In the genomic region with DNA sequence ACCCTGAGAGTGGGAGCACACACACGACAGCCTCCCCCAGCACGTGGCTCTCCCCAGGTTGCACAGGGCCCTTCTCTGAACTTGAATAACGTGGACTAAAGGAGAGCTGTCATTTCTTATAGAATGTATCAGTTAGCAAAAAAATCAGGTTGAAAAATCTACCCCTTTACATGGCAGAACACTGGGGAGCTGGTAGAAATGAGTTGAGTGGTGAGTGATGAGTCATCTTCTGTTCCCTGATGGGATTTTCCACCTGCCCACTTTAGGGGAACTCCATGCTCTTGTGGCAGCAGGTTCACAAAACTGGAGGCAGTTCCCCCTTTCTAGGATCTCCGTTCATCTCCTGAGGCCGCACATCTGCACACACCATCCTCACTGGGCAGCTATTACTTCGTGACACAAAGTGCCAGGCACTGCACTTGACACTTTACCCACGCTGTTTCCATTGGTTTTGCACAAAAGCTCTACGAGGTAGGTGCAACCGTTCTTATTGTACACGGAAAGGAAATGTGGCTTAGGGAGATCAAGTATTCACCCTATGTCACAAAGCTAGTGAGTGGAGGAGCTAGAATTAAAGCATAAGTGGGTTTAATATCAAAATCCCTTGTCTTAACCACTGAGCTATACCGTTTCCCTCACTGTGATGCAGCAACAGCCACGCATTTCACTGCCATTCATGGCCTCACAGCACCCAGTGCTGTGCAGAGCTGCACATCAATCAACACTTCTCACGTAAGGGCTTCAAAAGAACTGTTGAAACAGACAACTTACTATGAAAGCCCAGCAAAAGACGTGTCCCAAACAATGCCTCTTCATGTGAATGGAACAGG, we compare ENCODE assay signal across 9 cellular contexts.
A peak's percentile ranks its signal among the peaks of the same experiment; 100 is the strongest.
DNase-seq lines count a peak whose midpoint lies in the region; ATAC-seq and TF ChIP-seq lines count a peak whose summit lies in the region.
"Had no signal": no experiment of that assay in that cellular context is flagged by ENCODE, and none has a peak within 500 bp of the region (broad histone marks: within the 10 kb centered on the region; RNA-seq: fewer than 3 reads in every experiment).

No MANE protein-coding gene starts in this region.

- H2BK120ac ChIP-seq in H9 (ENCODE audit: low read depth, low read length, poor library complexity, severe bottlenecking) = no peak overlapping the region

- H3K14ac ChIP-seq in H9 (ENCODE audit: insufficient read depth, low read length) = no peak overlapping the region; the same call in 1 of the 2 replicates

- H3K4me1 ChIP-seq in H9 (ENCODE audit: insufficient read depth, low read length) (no peaks in the 10 kb centered on the region), gastroesophageal sphincter (peaks cover 34 to 84% (median 44%) of the 10 kb centered on the region in 3 donors)

- H3K23me2 ChIP-seq in H9 (ENCODE audit: insufficient read length, low read depth, low read length, poor library complexity, severe bottlenecking) = no peaks in the 10 kb centered on the region

- H3K9me3 Mint-ChIP-seq in H9 = no peaks in the 10 kb centered on the region

- H3K27me3 ChIP-seq in H9 (ENCODE audit: insufficient read depth, low read length) = no peaks in the 10 kb centered on the region
- H3K27me3 ChIP-seq in gastroesophageal sphincter = no peaks in the 10 kb centered on the region

- peaks cover 9 to 13% of the 10 kb centered on the region in 2 experiments for H3K4me1 Mint-ChIP-seq in H9

- no CpG with 5 or more reads among the region's 14 CpGs for WGBS in H9 (ENCODE audit: extremely low coverage, insufficient read length, low lambda C conversion rate)
- 70% methylated on average over 13 of the region's 14 CpGs; no CpG with 5 or more reads in 1 of the 2 donors for WGBS in gastroesophageal sphincter (ENCODE audit: low coverage in 1 of 2), 2 donors

- H3K9ac ChIP-seq in H9 (ENCODE audit: extremely low read depth, insufficient read length, low read length) = no peak overlapping the region

- no peak overlapping the region for H3K4ac ChIP-seq in H9 (ENCODE audit: low read depth, low read length)

- no peak overlapping the region for H3K23ac ChIP-seq in H9 (ENCODE audit: insufficient read length, low read depth, low read length)

- H3K36me3 ChIP-seq in gastroesophageal sphincter = peaks cover 0 to 34% of the 10 kb centered on the region in 2 donors

- H2AFZ ChIP-seq in H9 (ENCODE audit: low read length) = no peak overlapping the region

- DNase-seq in H9 (no peak), LoVo (ENCODE audit: low spot score) (no peak), NCI-H748 treated with DMSO at 0.1 percent for 48 hours (lab: John Stamatoyannopoulos, UW) (no peak), NCI-H1092 (lab: John Stamatoyannopoulos, UW) (no peak)
- DNase-seq in activated CD4-positive, alpha-beta T cell treated with anti-CD3 and anti-CD28 coated beads, Interleukin-2, amount 50 U/mL, for 48 hours = peak; percentile 64 to 77
- peak; percentile 47 for DNase-seq in stimulated activated CD8-positive, alpha-beta memory T cell treated with anti-CD3 and anti-CD28 coated beads, Interleukin-12 subunit alpha, Interleukin-12 subunit beta, amount 100 ng/mL, for 1 hour (ENCODE audit: low read depth)
- DNase-seq: left cardiac atrium had no signal

- no peak overlapping the region for H2BK5ac ChIP-seq in H9 (ENCODE audit: insufficient read length, low read length)

- no peak for TF ChIP-seq EP300 in gastroesophageal sphincter (IDR thresholded peaks at IDR 0.05)

- H3K36me3 Mint-ChIP-seq in H9 (ENCODE audit: insufficient read depth in 1 of 3, low read depth in 3 of 3) = peaks cover 0 to 24% (median 22%) of the 10 kb centered on the region in 3 experiments; a peak in 5 of 7 replicates

- no peak overlapping the region for H3K18ac ChIP-seq in H9 (ENCODE audit: insufficient read length, low read depth, low read length)

- H4K8ac ChIP-seq in H9 (replicated peaks; ENCODE audit: insufficient read length, low read depth, low read length) = no peak overlapping the region

- no peaks in the 10 kb centered on the region for H4K20me1 ChIP-seq in H9 (ENCODE audit: control insufficient read depth, insufficient read depth, insufficient read length)

- H4K5ac ChIP-seq in H9 (ENCODE audit: insufficient read length, low read depth, low read length) = no peak overlapping the region

- no peak overlapping the region for H2BK12ac ChIP-seq in H9 (ENCODE audit: insufficient read length, low read depth, low read length)

- no peak overlapping the region for H4K91ac ChIP-seq in H9 (ENCODE audit: insufficient read length, low read depth, low read length)

- H2BK15ac ChIP-seq in H9 (ENCODE audit: low read depth, low read length) = no peak overlapping the region

- H3K27me3 Mint-ChIP-seq in H9 (ENCODE audit: low read depth) = no peaks in the 10 kb centered on the region

- H3K27ac ChIP-seq in H9 (ENCODE audit: insufficient read length, low read depth, low read length) (no peak overlapping the region), gastroesophageal sphincter (peak overlapping the region; percentile 93 to 100 (median 96))

- ATAC-seq in gastroesophageal sphincter = no peak
- no peak for ATAC-seq in HG02623 (IDR thresholded peaks at IDR 0.05; ENCODE audit: unreplicated experiment)

- no peak overlapping the region for H2BK20ac ChIP-seq in H9 (ENCODE audit: low read depth, low read length, poor library complexity, severe bottlenecking)

- no peak overlapping the region for H2AK5ac ChIP-seq in H9 (ENCODE audit: insufficient read length, low read length)

- H3K4me3 Mint-ChIP-seq in H9 = no peak overlapping the region

- H3K27ac Mint-ChIP-seq in H9 = peak overlapping the region in 2 of 3 experiments; percentile 4 to 71; a peak in 2 of 7 replicates

- TF ChIP-seq CTCF in H9 (conservative IDR thresholded peaks at IDR 0.05) (no peak), gastroesophageal sphincter (IDR thresholded peaks at IDR 0.05) (no peak)

- H3K79me2 ChIP-seq in H9 (ENCODE audit: insufficient read depth, low read length) = no peaks in the 10 kb centered on the region

- no peaks in the 10 kb centered on the region for H3K79me1 ChIP-seq in H9 (ENCODE audit: insufficient read depth, low read depth, low read length, poor library complexity, severe bottlenecking)

- no peak overlapping the region for H3T11ph ChIP-seq in H9 (ENCODE audit: low read length)

- no peak overlapping the region for H3K4me3 ChIP-seq in gastroesophageal sphincter

- no peak overlapping the region for H3K4me2 ChIP-seq in H9 (ENCODE audit: insufficient read depth, insufficient read length, low read length)

- no peak overlapping the region for H3K56ac ChIP-seq in H9 (ENCODE audit: insufficient read length, low read depth, low read length)

- TF ChIP-seq POLR2A in gastroesophageal sphincter (IDR thresholded peaks at IDR 0.05) = no peak

- H3K9me3 ChIP-seq in H9 (ENCODE audit: control insufficient read depth, low read depth, low read length) (no peaks in the 10 kb centered on the region), gastroesophageal sphincter (no peaks in the 10 kb centered on the region)

Comparison
In these comparisons a context has a peak if more than half of its experiments do, and no peak if none do; other contexts are left out.
1. DNase-seq: peak in activated CD4-positive, alpha-beta T cell treated with anti-CD3 and anti-CD28 coated beads, Interleukin-2, amount 50 U/mL, for 48 hours (2 of 2) and stimulated activated CD8-positive, alpha-beta memory T cell treated with anti-CD3 and anti-CD28 coated beads, Interleukin-12 subunit alpha, Interleukin-12 subunit beta, amount 100 ng/mL, for 1 hour (single experiment); none in H9 (single experiment), LoVo (single experiment), NCI-H748 treated with DMSO at 0.1 percent for 48 hours (single experiment) and NCI-H1092 (single experiment).